Comparison of ENCODE assay signal across 9 cellular contexts in genomic region chr5:132007399-132008162, GRCh38. TPM values are rescaled to one million over a fixed set of nuclear protein-coding genes. Genes with fewer than 3 reads are reported as not detected.
DNase-seq lines count a peak whose midpoint lies in the region; ATAC-seq and TF ChIP-seq lines count a peak whose summit lies in the region.
"Had no signal": no experiment of that assay in that cellular context is flagged by ENCODE, and none has a peak within 500 bp of the region (broad histone marks: within the 10 kb centered on the region; RNA-seq: fewer than 3 reads in every experiment).

No MANE protein-coding gene starts in this region.

- DNase-seq in GM06990 (ENCODE audit: extremely low read depth, insufficient read length) (peak; percentile 46), HCEC 1CT (peak; percentile 69), NB4 (ENCODE audit: low read depth) (peak; percentile 87), SW 1271 (lab: John Stamatoyannopoulos, UW) (peak; percentile 58 to 76), Right ventricle myocardium superior (peak; percentile 68), progenitor cell of endocrine pancreas (ENCODE audit: low spot score, unreplicated experiment) (peak; percentile 67), aorta (peak; percentile 81 to 82)
- DNase-seq in activated naive CD8-positive, alpha-beta T cell treated with anti-CD3 and anti-CD28 coated beads, Interleukin-2, amount 10 ng/mL, durations not matched to agents 7 days and 5 days = peak; percentile 63

- no peak overlapping the region for H3K27ac Mint-ChIP-seq in activated naive CD8-positive, alpha-beta T cell treated with anti-CD3 and anti-CD28 coated beads, Interleukin-2, amount 10 ng/mL, durations not matched to agents 7 days and 5 days
- H3K27ac Mint-ChIP-seq in progenitor cell of endocrine pancreas = no peak overlapping the region

- no peaks in the 10 kb centered on the region for H3K36me3 Mint-ChIP-seq in activated naive CD8-positive, alpha-beta T cell treated with anti-CD3 and anti-CD28 coated beads, Interleukin-2, amount 10 ng/mL, durations not matched to agents 7 days and 5 days
- H3K36me3 Mint-ChIP-seq in progenitor cell of endocrine pancreas (ENCODE audit: insufficient read depth) = no peaks in the 10 kb centered on the region

- H3K27me3 Mint-ChIP-seq in activated naive CD8-positive, alpha-beta T cell treated with anti-CD3 and anti-CD28 coated beads, Interleukin-2, amount 10 ng/mL, durations not matched to agents 7 days and 5 days = peaks cover 31% of the 10 kb centered on the region
- peaks cover 42% of the 10 kb centered on the region for H3K27me3 Mint-ChIP-seq in progenitor cell of endocrine pancreas

- H3K4me1 ChIP-seq in aorta (ENCODE audit: control insufficient read depth in 1 of 2, insufficient read depth in 2 of 2, low read length in 2 of 2) = no peaks in the 10 kb centered on the region

- no peaks in the 10 kb centered on the region for H3K9me3 ChIP-seq in aorta (ENCODE audit: control insufficient read depth, low read length)

- H3K4me3 ChIP-seq in GM06990 (replicated peaks; ENCODE audit: low read depth, low read length) (no peak overlapping the region), NB4 (ENCODE audit: low read depth, low read length) (no peak overlapping the region), aorta (ENCODE audit: low read length in 2 of 2) (no peak overlapping the region)

- peak; percentile 67 for ATAC-seq in activated naive CD8-positive, alpha-beta T cell treated with anti-CD3 and anti-CD28 coated beads, Interleukin-2, amount 10 ng/mL, durations not matched to agents 7 days and 5 days (ENCODE audit: low read depth)
- ATAC-seq in Right ventricle myocardium superior (ENCODE audit: poor library complexity) (peak; percentile 81), aorta (ENCODE audit: low FRiP score) (peak; percentile 62)

- peaks cover 33% of the 10 kb centered on the region for H3K4me1 Mint-ChIP-seq in activated naive CD8-positive, alpha-beta T cell treated with anti-CD3 and anti-CD28 coated beads, Interleukin-2, amount 10 ng/mL, durations not matched to agents 7 days and 5 days
- peaks cover 12% of the 10 kb centered on the region for H3K4me1 Mint-ChIP-seq in progenitor cell of endocrine pancreas (ENCODE audit: low read depth)

- H3K36me3 ChIP-seq in GM06990 (ENCODE audit: control insufficient read depth, insufficient read depth, low read length) (no peaks in the 10 kb centered on the region), aorta (ENCODE audit: control insufficient read depth in 1 of 2, insufficient read depth in 2 of 2, low read length in 1 of 2) (no peaks in the 10 kb centered on the region)

- WGBS in aorta, 2 donors = 42 to 51% methylated on average over 2 of the region's 2 CpGs

- H3K27me3 ChIP-seq in GM06990 (replicated peaks; ENCODE audit: control insufficient read depth, insufficient read depth, low read length) (peaks cover 3% of the 10 kb centered on the region), aorta (ENCODE audit: control insufficient read depth in 1 of 2, insufficient read depth in 2 of 2, low read length in 1 of 2) (no peaks in the 10 kb centered on the region)

- no peak overlapping the region for H3K27ac ChIP-seq in aorta (ENCODE audit: low read depth in 1 of 2, low read length in 2 of 2)

- POLR2A ChIA-PET in activated naive CD8-positive, alpha-beta T cell treated with anti-CD3 and anti-CD28 coated beads, Interleukin-2, amount 10 ng/mL, durations not matched to agents 7 days and 5 days (lab: Charles Lee) = interaction anchor here (0.9 to 1.5 kb wide), 7 partner anchors 51 to 418 kb away, joined by 3 to 8 read pairs (median 3); partner anchors contain the start of gene FNIP1

- H3K4me3 Mint-ChIP-seq in activated naive CD8-positive, alpha-beta T cell treated with anti-CD3 and anti-CD28 coated beads, Interleukin-2, amount 10 ng/mL, durations not matched to agents 7 days and 5 days = no peak overlapping the region
- H3K4me3 Mint-ChIP-seq in progenitor cell of endocrine pancreas (ENCODE audit: low read depth) = no peak overlapping the region

- intact Hi-C loops in Right ventricle myocardium superior (cut with DNase I) = loop anchor here (2.0 to 5.0 kb wide), 2 partner anchors 195 to 419 kb away; no protein-coding TSS in a partner anchor
- intact Hi-C loops in aorta (cut with DNase I) = loop anchor here (2.0 to 10.0 kb wide), 5 partner anchors 193 to 580 kb away; no protein-coding TSS in a partner anchor

- H3K9me3 Mint-ChIP-seq in activated naive CD8-positive, alpha-beta T cell treated with anti-CD3 and anti-CD28 coated beads, Interleukin-2, amount 10 ng/mL, durations not matched to agents 7 days and 5 days = no peaks in the 10 kb centered on the region
- no peaks in the 10 kb centered on the region for H3K9me3 Mint-ChIP-seq in progenitor cell of endocrine pancreas (ENCODE audit: low read depth)

- no peak for TF ChIP-seq POLR2A in NB4 (IDR thresholded peaks at IDR 0.05; ENCODE audit: extremely low read depth, insufficient read length)

- TF ChIP-seq CTCF in GM06990 (IDR thresholded peaks at IDR 0.05; ENCODE audit: insufficient read depth, low read length, poor library complexity, severe bottlenecking) (peak; percentile 64), NB4 (IDR thresholded peaks at IDR 0.05; ENCODE audit: low read depth, low read length) (peak; percentile 73), progenitor cell of endocrine pancreas (IDR thresholded peaks at IDR 0.05; ENCODE audit: unreplicated experiment) (peak; percentile 81)

RNA-seq across cellular contexts. Expression of gene ACSL6, which starts 3.9 kb away (rescaled TPM):
- 10 to 100 TPM; 31.5 to 34.6 TPM for total RNA-seq in activated naive CD8-positive, alpha-beta T cell treated with anti-CD3 and anti-CD28 coated beads, Interleukin-2, amount 10 ng/mL, durations not matched to agents 7 days and 5 days
- 3.0 TPM for total RNA-seq in Right ventricle myocardium superior
- 0.19 and 0.36 TPM in 2 replicates for total RNA-seq in progenitor cell of endocrine pancreas
- total RNA-seq in aorta = 1 to 10 TPM in 1 of 2 donors, under 1 TPM in 1; 0.42 to 2.3 TPM
- under 1 TPM; 0.03 to 0.13 TPM for polyA plus RNA-seq in aorta

RNA-seq across cellular contexts. Expression of gene IL3, which starts 52.9 kb away (rescaled TPM):
- total RNA-seq in activated naive CD8-positive, alpha-beta T cell treated with anti-CD3 and anti-CD28 coated beads, Interleukin-2, amount 10 ng/mL, durations not matched to agents 7 days and 5 days = not detected
- total RNA-seq in Right ventricle myocardium superior (not detected), progenitor cell of endocrine pancreas (not detected in 2 replicates), aorta (not detected)
- not detected for polyA plus RNA-seq in aorta
- total RNA-seq: skeletal muscle tissue had no signal
